Comparison of ENCODE assay signal across 18 cellular contexts in genomic region chr1:54347261-54347954, GRCh38. TPM values are rescaled to one million over a fixed set of nuclear protein-coding genes. Genes with fewer than 3 reads are reported as not detected.
DNase-seq lines count a peak whose midpoint lies in the region; ATAC-seq, FAIRE-seq and TF ChIP-seq lines count a peak whose summit lies in the region.
"Had no signal": no experiment of that assay in that cellular context is flagged by ENCODE, and none has a peak within 500 bp of the region (broad histone marks: within the 10 kb centered on the region; RNA-seq: fewer than 3 reads in every experiment).

No MANE protein-coding gene starts in this region.

- intact Hi-C loops in HepG2 (cut with micrococcal nuclease; ENCODE audit: unreplicated experiment) = no loop called here
- intact Hi-C loops in right lobe of liver (cut with DNase I) = no loop called here
- intact Hi-C loops in body of pancreas (cut with DNase I) = no loop called here
- intact Hi-C loops in naive thymus-derived CD4-positive, alpha-beta T cell (cut with micrococcal nuclease) = no loop called here

- POLR2A ChIA-PET in HepG2 (lab: Yijun Ruan, JAX) = no interaction called here
- POLR2A ChIA-PET in naive thymus-derived CD4-positive, alpha-beta T cell (lab: Charles Lee) = no interaction called here

- no peaks in the 10 kb centered on the region for H4K20me1 ChIP-seq in HepG2 (ENCODE audit: insufficient read depth, low read length)

- no TSS peak for BruUV-seq in HepG2 (replicated peaks; lab: Mats Ljungman, UMichigan)

- no peaks in the 10 kb centered on the region; a peak in 2 of 5 replicates for H3K36me3 ChIP-seq in HepG2 (replicated peaks in 1 of 2; ENCODE audit: control insufficient read depth in 1 of 2, insufficient read depth in 2 of 2, low read length in 2 of 2)
- H3K36me3 ChIP-seq in right lobe of liver = no peaks in the 10 kb centered on the region
- H3K36me3 ChIP-seq in body of pancreas (replicated peaks in 1 of 2; ENCODE audit: insufficient read depth in 1 of 2, low read depth in 2 of 2) = no peaks in the 10 kb centered on the region
- H3K36me3 ChIP-seq in naive thymus-derived CD4-positive, alpha-beta T cell (ENCODE audit: control insufficient read depth in 2 of 3, insufficient read depth in 3 of 3, low read length in 3 of 3) = peaks cover 0 to 4% (median 0%) of the 10 kb centered on the region in 3 experiments
- no peaks in the 10 kb centered on the region for H3K36me3 ChIP-seq in mesendoderm (ENCODE audit: control insufficient read depth, insufficient read depth, low read length)

- H3K4me1 ChIP-seq in HepG2 (ENCODE audit: insufficient read depth, low read length) = peaks cover 36% of the 10 kb centered on the region
- peaks cover 0 to 16% (median 5%) of the 10 kb centered on the region in 4 donors for H3K4me1 ChIP-seq in right lobe of liver
- H3K4me1 ChIP-seq in body of pancreas = peaks cover 21% of the 10 kb centered on the region
- no peaks in the 10 kb centered on the region for H3K4me1 ChIP-seq in naive thymus-derived CD4-positive, alpha-beta T cell (ENCODE audit: control insufficient read depth in 2 of 2, insufficient read depth in 2 of 2, low read length in 2 of 2)
- H3K4me1 ChIP-seq in mesendoderm (ENCODE audit: control insufficient read depth, low read depth, low read length) = peaks cover 10% of the 10 kb centered on the region
- H3K4me1 ChIP-seq: A549 had no signal

- no peak overlapping the region for H2AFZ ChIP-seq in HepG2 (ENCODE audit: low read length)

- ATAC-seq in HepG2 (no peak), right lobe of liver (no peak), body of pancreas (no peak)
- no peak for ATAC-seq in naive thymus-derived CD4-positive, alpha-beta T cell
- ATAC-seq: A549, PC-3 had no signal

- peak overlapping the region; percentile 39; the same call in 1 of the 2 replicates for H3K9ac ChIP-seq in HepG2 (ENCODE audit: insufficient read depth, low read depth, low read length)
- no peak overlapping the region for H3K9ac ChIP-seq in mesendoderm (ENCODE audit: low read length)

- H3K27ac Mint-ChIP-seq in naive thymus-derived CD4-positive, alpha-beta T cell = peak overlapping the region in 5 of 9 donors; percentile 37 to 66 (median 46)
- peak overlapping the region; percentile 61 for H3K27ac Mint-ChIP-seq in type B pancreatic cell

- H2BK15ac ChIP-seq in mesendoderm (replicated peaks; ENCODE audit: low read depth) = no peak overlapping the region

- no peak overlapping the region for H4K5ac ChIP-seq in mesendoderm (ENCODE audit: low read length)

- H3K56ac ChIP-seq in mesendoderm (ENCODE audit: low read length) = no peak overlapping the region

- no peak for FAIRE-seq in HepG2 (lab: Jason Lieb, UNC)
- FAIRE-seq: A549, HTR-8/SVneo had no signal

- H3K79me1 ChIP-seq in mesendoderm (ENCODE audit: low read length) = peaks cover 53% of the 10 kb centered on the region

- TF ChIP-seq POLR2A in HepG2 (IDR thresholded peaks at IDR 0.05; ENCODE audit: insufficient read depth in 1 of 2, low read depth in 2 of 2, low read length in 2 of 2) (no peak), right lobe of liver (IDR thresholded peaks at IDR 0.05) (no peak), body of pancreas (IDR thresholded peaks at IDR 0.05) (no peak)

- TF ChIP-seq CTCF in HepG2 (CRISPR knock-in tag; IDR thresholded peaks at IDR 0.05) = no peak
- TF ChIP-seq CTCF in right lobe of liver (IDR thresholded peaks at IDR 0.05) = no peak
- no peak for TF ChIP-seq CTCF in body of pancreas (IDR thresholded peaks at IDR 0.05)
- TF ChIP-seq CTCF in type B pancreatic cell (conservative IDR thresholded peaks at IDR 0.05) = no peak

- H3K9me3 ChIP-seq in HepG2 (ENCODE audit: low read length) = no peaks in the 10 kb centered on the region
- no peaks in the 10 kb centered on the region for H3K9me3 ChIP-seq in right lobe of liver
- no peaks in the 10 kb centered on the region for H3K9me3 ChIP-seq in body of pancreas
- H3K9me3 ChIP-seq in naive thymus-derived CD4-positive, alpha-beta T cell (ENCODE audit: control insufficient read depth in 2 of 3, low read length in 3 of 3) = no peaks in the 10 kb centered on the region
- H3K9me3 ChIP-seq: A549 had no signal

- H2AK5ac ChIP-seq in mesendoderm (ENCODE audit: low read length) = no peak overlapping the region

- H3K9me3 Mint-ChIP-seq in naive thymus-derived CD4-positive, alpha-beta T cell = peaks cover 0 to 1% (median 0%) of the 10 kb centered on the region in 11 donors
- no peaks in the 10 kb centered on the region for H3K9me3 Mint-ChIP-seq in type B pancreatic cell

- no peak overlapping the region for H3K4me3 Mint-ChIP-seq in naive thymus-derived CD4-positive, alpha-beta T cell
- H3K4me3 Mint-ChIP-seq in type B pancreatic cell = peak overlapping the region; percentile 62
- H3K4me3 Mint-ChIP-seq: CD14-positive monocyte had no signal

- H4K8ac ChIP-seq in mesendoderm (ENCODE audit: low read depth, low read length) = no peak overlapping the region

- peak overlapping the region; percentile 78 for H3K4me2 ChIP-seq in HepG2 (ENCODE audit: low read depth, low read length)
- H3K4me2 ChIP-seq in mesendoderm (ENCODE audit: low read length) = no peak overlapping the region
- H3K4me2 ChIP-seq: A549 had no signal

- H3K4ac ChIP-seq in mesendoderm (ENCODE audit: low read depth, low read length) = no peak overlapping the region

- H3K18ac ChIP-seq in mesendoderm (ENCODE audit: low read length) = no peak overlapping the region

- H2BK120ac ChIP-seq in mesendoderm (ENCODE audit: low read depth, low read length) = no peak overlapping the region

- H3K79me2 ChIP-seq in HepG2 (ENCODE audit: insufficient read depth, low read length) (no peaks in the 10 kb centered on the region), mesendoderm (ENCODE audit: control insufficient read depth, insufficient read depth, low read length) (peaks cover 83% of the 10 kb centered on the region)

- WGBS in HepG2 (ENCODE audit: low lambda C conversion rate) = 48% methylated on average over 4 of the region's 6 CpGs
- WGBS in right lobe of liver (ENCODE audit: insufficient coverage, low coverage, low lambda C conversion rate, missing lambda C conversion rate) = 81% methylated on average over 5 of the region's 6 CpGs
- 70 to 71% methylated on average over 6 of the region's 6 CpGs for WGBS in body of pancreas, 2 donors
- WGBS in mesendoderm (ENCODE audit: extremely low coverage, insufficient coverage, low lambda C conversion rate) = no CpG with 5 or more reads among the region's 6 CpGs

- H3K27me3 Mint-ChIP-seq in naive thymus-derived CD4-positive, alpha-beta T cell = no peaks in the 10 kb centered on the region
- H3K27me3 Mint-ChIP-seq in type B pancreatic cell = no peaks in the 10 kb centered on the region

- no peak overlapping the region for H3K23ac ChIP-seq in mesendoderm (ENCODE audit: low read length)

- CTCF ChIA-PET in HepG2 (lab: Yijun Ruan, JAX; ENCODE audit: low intra/inter-chr PET ratio, low total read pairs) = no interaction called here
- CTCF ChIA-PET in naive thymus-derived CD4-positive, alpha-beta T cell (lab: Charles Lee) = no interaction called here

- DNase-seq in HepG2 (ENCODE audit: low spot score) = no peak
- DNase-seq in right lobe of liver = no peak
- DNase-seq in body of pancreas = no peak
- DNase-seq in naive thymus-derived CD4-positive, alpha-beta T cell = no peak
- DNase-seq in type B pancreatic cell (ENCODE audit: extremely low spot score, unreplicated experiment) = no peak
- no peak for DNase-seq in COR-L47 (lab: John Stamatoyannopoulos, UW)
- no peak for DNase-seq in germinal center (ENCODE audit: low spot score)
- no peak for DNase-seq in mesendoderm
- DNase-seq: DMS 273 treated with DMSO at 0.1 percent for 48 hours, HCEC 1CT, KG1, NCI-H1092 treated with DMSO at 0.1 percent for 48 hours, NCI-H1694, NCI-H446, PC-3 had no signal

- H3K36me3 Mint-ChIP-seq in naive thymus-derived CD4-positive, alpha-beta T cell = peaks cover 0 to 19% (median 1%) of the 10 kb centered on the region in 5 donors
- H3K36me3 Mint-ChIP-seq in type B pancreatic cell = peaks cover 16% of the 10 kb centered on the region

- H3K4me3 ChIP-seq in HepG2 (replicated peaks in 1 of 3; ENCODE audit: insufficient read depth in 1 of 3, low read depth in 2 of 3, low read length in 3 of 3) = peak overlapping the region in 1 of 3 experiments; percentile 49; a peak in 2 of 6 replicates
- no peak overlapping the region for H3K4me3 ChIP-seq in right lobe of liver
- H3K4me3 ChIP-seq in body of pancreas = no peak overlapping the region
- H3K4me3 ChIP-seq in naive thymus-derived CD4-positive, alpha-beta T cell (ENCODE audit: low read length) = no peak overlapping the region
- no peak overlapping the region for H3K4me3 ChIP-seq in mesendoderm (ENCODE audit: low read length)
- H3K4me3 ChIP-seq: A549 had no signal

- H3K27ac ChIP-seq in HepG2 (ENCODE audit: extremely low read length, insufficient read depth, low read length) (peak overlapping the region; percentile 68), right lobe of liver (peak overlapping the region in 1 of 3 donors; percentile 39), body of pancreas (peak overlapping the region; percentile 76 to 77 (median 76)), mesendoderm (ENCODE audit: low read depth, low read length) (no peak overlapping the region)
- no peak overlapping the region for H3K27ac ChIP-seq in naive thymus-derived CD4-positive, alpha-beta T cell (ENCODE audit: low read depth, low read length)
- H3K27ac ChIP-seq: A549 had no signal

- no peak for TF ChIP-seq RAD21 in HepG2 (CRISPR knock-in tag; IDR thresholded peaks at IDR 0.05)

- no peak for TF ChIP-seq EP300 in HepG2 (IDR thresholded peaks at IDR 0.05; ENCODE audit: low read depth in 2 of 2, low read length in 2 of 2)
- no peak for TF ChIP-seq EP300 in HepG2 (CRISPR knock-in tag; IDR thresholded peaks at IDR 0.05; ENCODE audit: borderline replicate concordance)

- H3K4me1 Mint-ChIP-seq in naive thymus-derived CD4-positive, alpha-beta T cell = peaks cover 40 to 85% (median 76%) of the 10 kb centered on the region in 7 donors
- peaks cover 47% of the 10 kb centered on the region for H3K4me1 Mint-ChIP-seq in type B pancreatic cell (ENCODE audit: unreplicated experiment)

- in situ Hi-C loops in HepG2 (cut with HindIII; ENCODE audit: extremely low pct_ligation_motif_present, low pct_unique_long_range_greater_than_20kb) = no loop called here

- no peak overlapping the region for H2BK5ac ChIP-seq in mesendoderm (ENCODE audit: low read length)

- no peaks in the 10 kb centered on the region for H3K27me3 ChIP-seq in HepG2 (ENCODE audit: control insufficient read depth in 1 of 2, insufficient read depth in 2 of 2, low read length in 2 of 2)
- no peaks in the 10 kb centered on the region for H3K27me3 ChIP-seq in right lobe of liver
- H3K27me3 ChIP-seq in body of pancreas = no peaks in the 10 kb centered on the region
- no peaks in the 10 kb centered on the region for H3K27me3 ChIP-seq in naive thymus-derived CD4-positive, alpha-beta T cell (ENCODE audit: control insufficient read depth in 2 of 2, insufficient read depth in 2 of 2, low read length in 2 of 2)
- no peaks in the 10 kb centered on the region for H3K27me3 ChIP-seq in mesendoderm (ENCODE audit: insufficient read depth, low read length, poor library complexity)

RNA-seq across cellular contexts. Expression of gene SSBP3, which starts 58.8 kb away (rescaled TPM):
- total RNA-seq in HepG2 (2016; rRNA removed; fragmentation: Illumina TruSeq; extraction: Trizol) = 7.5 and 8.5 TPM in 2 replicates
- total RNA-seq in HepG2 (2016; cell fraction: cytosol; rRNA removed; fragmentation: Illumina TruSeq; extraction: Trizol; ENCODE audit: low read depth) = 2.4 and 2.6 TPM in 2 replicates
- total RNA-seq in HepG2 (2016; cell fraction: insoluble cytoplasmic fraction; rRNA removed; fragmentation: Illumina TruSeq; extraction: Trizol) = 5.0 and 9.0 TPM in 2 replicates
- 6.8 and 7.0 TPM in 2 replicates for total RNA-seq in HepG2 (2016; cell fraction: membrane; rRNA removed; fragmentation: Illumina TruSeq; extraction: Trizol)
- 5.3 and 6.3 TPM in 2 replicates for total RNA-seq in HepG2 (2016; cell fraction: nucleus; rRNA removed; fragmentation: Illumina TruSeq; extraction: Trizol)
- 17.6 and 19.0 TPM in 2 replicates for polyA plus RNA-seq in HepG2 (2011; rRNA removed)
- polyA plus RNA-seq in HepG2 (2011; cell fraction: cytosol; rRNA removed) = 9.4 and 10.6 TPM in 2 replicates
- 24.9 and 30.2 TPM in 2 replicates for polyA plus RNA-seq in HepG2 (2011; cell fraction: nucleus; rRNA removed)
- 22.3 and 30.4 TPM in 2 replicates for polyA plus RNA-seq in HepG2 (2012)
- 6.1 and 8.0 TPM in 2 replicates for polyA plus RNA-seq in HepG2 (2016; cell fraction: cytosol; fragmentation: Illumina TruSeq; extraction: Trizol; ENCODE audit: low read depth)
- polyA plus RNA-seq in HepG2 (2016; cell fraction: insoluble cytoplasmic fraction; fragmentation: Illumina TruSeq; extraction: Trizol; ENCODE audit: low read depth) = 20.5 and 26.0 TPM in 2 replicates
- 15.7 and 18.4 TPM in 2 replicates for polyA plus RNA-seq in HepG2 (2016; cell fraction: membrane; fragmentation: Illumina TruSeq; extraction: Trizol; ENCODE audit: low read depth)
- polyA plus RNA-seq in HepG2 (2016; cell fraction: nucleus; fragmentation: Illumina TruSeq; extraction: Trizol; ENCODE audit: insufficient read depth, low read depth) = 25.5 and 27.3 TPM in 2 replicates
- polyA minus RNA-seq in HepG2 (2011; rRNA and poly(A)+ RNA removed; ENCODE audit: low replicate concordance) = 10.9 and 15.9 TPM in 2 replicates
- polyA minus RNA-seq in HepG2 (2011; cell fraction: cytosol; rRNA and poly(A)+ RNA removed) = 6.2 and 9.2 TPM in 2 replicates
- polyA minus RNA-seq in HepG2 (2011; cell fraction: nucleus; rRNA and poly(A)+ RNA removed) = 6.8 and 9.6 TPM in 2 replicates
- 10 to 100 TPM; 19.4 to 34.1 (median 24.4) TPM for total RNA-seq in right lobe of liver
- 10 to 100 TPM in 1 of 2 donors, 1 to 10 TPM in 1; 7.9 to 23.1 TPM for total RNA-seq in body of pancreas
- 100 to 1,000 TPM in 2 of 5 experiments, 10 to 100 TPM in 3; 69.4 to 124 (median 98.1) TPM for total RNA-seq in naive thymus-derived CD4-positive, alpha-beta T cell
- 10 to 100 TPM; 19.4 to 21.3 TPM for polyA plus RNA-seq in naive thymus-derived CD4-positive, alpha-beta T cell
- 69.5 and 129 TPM in 2 replicates for total RNA-seq in type B pancreatic cell (ENCODE audit: low replicate concordance)
- 143 TPM for polyA plus RNA-seq in mesendoderm (2013, experiment 1 of 2)
- 152 TPM for polyA plus RNA-seq in mesendoderm (2013, experiment 2 of 2)

Comparison
In these comparisons a context has a peak if more than half of its experiments do, and no peak if none do; other contexts are left out.
1. H3K27ac ChIP-seq: peak in HepG2 (single experiment) and body of pancreas (4 of 4); none in naive thymus-derived CD4-positive, alpha-beta T cell (single experiment) and mesendoderm (single experiment).